ENCODE assay signal across 8 cellular contexts in genomic region chr16:87983416-87984097, GRCh38. TPM values are rescaled to one million over a fixed set of nuclear protein-coding genes. Genes with fewer than 3 reads are reported as not detected.
DNase-seq lines count a peak whose midpoint lies in the region; ATAC-seq, FAIRE-seq and TF ChIP-seq lines count a peak whose summit lies in the region.
"Not testable (repeated sequence)": the region's sequence is repeated elsewhere in the genome, so short reads cannot be mapped to it uniquely, and the experiment has no call there.

No MANE protein-coding gene starts in this region.

- not testable (repeated sequence) for H3K9me3 ChIP-seq in GM12878 (replicated peaks; ENCODE audit: control insufficient read depth, insufficient read depth, low read length); left lung; uterus

- peak; percentile 38 for FAIRE-seq in GM12878 (lab: Jason Lieb, UNC)

- TF ChIP-seq EP300 in GM12878 (IDR thresholded peaks at IDR 0.05; ENCODE audit: borderline replicate concordance in 1 of 2, control insufficient read depth in 1 of 2, low read depth in 2 of 2, low read length in 2 of 2), result not testable (repeated sequence)

- TF ChIP-seq POLR2A in GM12878 (IDR thresholded peaks at IDR 0.05; ENCODE audit: low read depth, low read length); uterus (IDR thresholded peaks at IDR 0.05): not testable (repeated sequence)

- H3K4me3 ChIP-seq in GM12878; fibroblast of mammary gland (ENCODE audit: control insufficient read depth, low read depth, low read length); left lung; uterus: not testable (repeated sequence)

- H3K4me2 ChIP-seq in GM12878 (ENCODE audit: control insufficient read depth, insufficient read depth), result not testable (repeated sequence)

- H3K9ac ChIP-seq in GM12878 (ENCODE audit: control insufficient read depth, insufficient read depth, low read length), result not testable (repeated sequence)

- in situ Hi-C loops in GM12878 (cut with MboI), result not testable (repeated sequence)

- ATAC-seq in GM12878, result peak; percentile 59
- peak; percentile 86 for ATAC-seq in left lung

- H2AFZ ChIP-seq in GM12878 (ENCODE audit: control insufficient read depth, low read depth, low read length), result 0 out of 2 replicates have a peak overlapping the region, but pooled peaks have one; percentile 7

- CTCF ChIA-PET in GM12878 (lab: Yijun Ruan, JAX), result interaction anchor here (0.6 to 1.1 kb wide), 3 partner anchors 12 to 14 kb away, joined by 3 to 4 read pairs (median 3); no protein-coding TSS in a partner anchor

- not testable (repeated sequence) for H4K20me1 ChIP-seq in GM12878 (ENCODE audit: control insufficient read depth, insufficient read depth)

- not testable (repeated sequence) for H3K4me1 ChIP-seq in GM12878 (ENCODE audit: control insufficient read depth, insufficient read depth, low read length); left lung; uterus

- SMC1A ChIA-PET in GM12878 (lab: Charles Lee; ENCODE audit: uncharacterized antibody, unreplicated experiment), result not testable (repeated sequence)

- not testable (repeated sequence) for TF ChIP-seq RAD21 in GM12878 (IDR thresholded peaks at IDR 0.05; ENCODE audit: insufficient read depth, low read depth, low read length)

- RAD21 ChIA-PET in GM12878 (lab: Charles Lee; ENCODE audit: unreplicated experiment), result interaction anchor here (0.6 to 1.7 kb wide), 3 partner anchors 96 to 454 kb away, joined by 3 to 5 read pairs (median 3); no protein-coding TSS in a partner anchor

- intact Hi-C loops in GM12878 (cut with micrococcal nuclease; ENCODE audit: unreplicated experiment); left lung (cut with DNase I); uterus (cut with DNase I; ENCODE audit: low total_unique reads): not testable (repeated sequence)

- POLR2A ChIA-PET in GM12878 (lab: Charles Lee), result not testable (repeated sequence)

- H3K27me3 ChIP-seq in GM12878 (replicated peaks in 1 of 2; ENCODE audit: control insufficient read depth in 2 of 2, insufficient read depth in 2 of 2, low read length in 1 of 2); left lung; uterus: not testable (repeated sequence)

- not testable (repeated sequence) for H3K27ac ChIP-seq in GM12878 (ENCODE audit: control insufficient read depth, insufficient read depth); left lung; uterus

- DNase-seq in ELF-1 (ENCODE audit: low read depth, low spot score) (peak; percentile 58), GM12878 (ENCODE audit: low read depth, low spot score) (peak; percentile 3), fibroblast of mammary gland (ENCODE audit: low read depth) (peak; percentile 65), pulmonary artery endothelial cell (ENCODE audit: low read depth, low spot score) (peak; percentile 7)
- peak; percentile 65 for DNase-seq in activated CD4-positive, alpha-beta T cell treated with anti-CD3 and anti-CD28 coated beads for 48 hours
- not testable (repeated sequence) for DNase-seq in left lung, uterus

- WGBS in GM12878 (ENCODE audit: insufficient coverage, insufficient replicate concordance, low lambda C conversion rate, missing lambda C conversion rate), result 64% methylated on average over 19 of the region's 20 CpGs

- not testable (repeated sequence) for H3K79me2 ChIP-seq in GM12878 (ENCODE audit: control insufficient read depth, insufficient read depth, low read length)

- BruUV-seq in GM12878 (replicated peaks; lab: Mats Ljungman, UMichigan), result not testable (repeated sequence)

- H3K36me3 ChIP-seq in GM12878 (ENCODE audit: control insufficient read depth in 2 of 2, insufficient read depth in 2 of 2, low read length in 1 of 2) (peaks cover 3 to 10% of the 10 kb centered on the region in 2 experiments; a peak in 3 of 4 replicates), left lung (peaks cover 0 to 61% of the 10 kb centered on the region in 2 donors)
- H3K36me3 ChIP-seq in uterus, result not testable (repeated sequence)

- peak; percentile 24; the same call in 1 of the 2 replicates for TF ChIP-seq CTCF in LNCAP (IDR thresholded peaks at IDR 0.05)
- peak in 2 of 3 experiments; percentile 11 to 35; a peak in 2 of 6 replicates for TF ChIP-seq CTCF in GM12878 (IDR thresholded peaks at IDR 0.05 in 2 of 3, conservative IDR thresholded peaks at IDR 0.05 in 1 of 3; ENCODE audit: control insufficient read depth in 2 of 3, extremely low read depth in 1 of 3, insufficient read depth in 1 of 3, low read depth in 3 of 3, low read length in 3 of 3)
- peak; percentile 25 for TF ChIP-seq CTCF in fibroblast of mammary gland (conservative IDR thresholded peaks at IDR 0.05; ENCODE audit: control insufficient read depth, insufficient read depth, low read depth, low read length)
- TF ChIP-seq CTCF in left lung (IDR thresholded peaks at IDR 0.05), result peak in 1 of 2 donors; percentile 26
- TF ChIP-seq CTCF in uterus (IDR thresholded peaks at IDR 0.05), result peak in 3 of 4 experiments; percentile 21 to 31 (median 27)

TF ChIP-seq in GM12878, 131 proteins besides CTCF, POLR2A, EP300 and RAD21:
- peak; percentile 55 to 82; a peak in 3 of 4 replicates for TF ChIP-seq BHLHE40 (IDR thresholded peaks at IDR 0.05; ENCODE audit: borderline replicate concordance in 1 of 2, low read depth in 2 of 2, low read length in 1 of 2)

RNA-seq across cellular contexts. Expression of gene BANP, which starts 32.3 kb away (rescaled TPM):
- 87.2 and 92.3 TPM in 2 replicates for total RNA-seq in GM12878 (2013; cell fraction: nucleolus; rRNA removed)
- total RNA-seq in GM12878 (2014; rRNA removed) (9.6 and 13.4 TPM in 2 replicates), GM12878 (2014; rRNA removed; fragmentation: Illumina TruSeq; extraction: Trizol) (10.8 and 11.7 TPM in 2 replicates), GM12878 (2021) (17.8 and 21.9 TPM in 2 replicates), left lung (10 to 100 TPM; 19.3 to 35.9 TPM), pulmonary artery endothelial cell (16.4 and 57.0 TPM in 2 replicates), uterus (10 to 100 TPM in 3 of 4 donors, 1 to 10 TPM in 1; 7.4 to 45.5 (median 20.3) TPM)
- polyA plus RNA-seq in GM12878 (2011; ENCODE audit: low read depth), result 7.6 TPM
- polyA plus RNA-seq in GM12878 (2011; rRNA removed) (10.9 and 12.7 TPM in 2 replicates), GM12878 (2014; fragmentation: Illumina TruSeq; extraction: Trizol) (11.5 and 12.0 TPM in 2 replicates), GM12878 (2014; fragmentation: Nextera tagmentation; extraction: Ambion mirVana) (1 to 10 TPM; 3.9 to 7.3 TPM), GM12878 (2014; rRNA removed) (12.9 and 14.4 TPM in 2 replicates), GM12878 (2016; fragmentation: Nextera tagmentation; extraction: Ambion mirVana) (10 to 100 TPM; 13.3 to 16.8 TPM)
- polyA plus RNA-seq in GM12878 (2011; cell fraction: cytosol; rRNA removed), result 15.5 and 19.9 TPM in 2 replicates
- 50.3 and 65.1 TPM in 2 replicates for polyA plus RNA-seq in GM12878 (2011; cell fraction: nucleus; rRNA removed)
- polyA plus RNA-seq in GM12878 (2012), result 13.0 and 16.7 TPM in 2 replicates
- polyA minus RNA-seq in GM12878 (2011; rRNA and poly(A)+ RNA removed), result 38.3 and 45.5 TPM in 2 replicates
- polyA minus RNA-seq in GM12878 (2011; cell fraction: cytosol; rRNA and poly(A)+ RNA removed), result 12.9 and 14.6 TPM in 2 replicates
- polyA minus RNA-seq in GM12878 (2011; cell fraction: nucleus; rRNA and poly(A)+ RNA removed), result 43.9 and 65.4 TPM in 2 replicates

RNA-seq across cellular contexts. Expression of gene CA5A, which starts 47.2 kb away (rescaled TPM):
- not detected in 2 replicates for total RNA-seq in GM12878 (2013; cell fraction: nucleolus; rRNA removed)
- not detected in 2 replicates for total RNA-seq in GM12878 (2014; rRNA removed)
- not detected in 2 replicates for total RNA-seq in GM12878 (2014; rRNA removed; fragmentation: Illumina TruSeq; extraction: Trizol)
- total RNA-seq in GM12878 (2021), result not detected in 2 replicates
- polyA plus RNA-seq in GM12878 (2011; ENCODE audit: low read depth), result not detected
- polyA plus RNA-seq in GM12878 (2011; rRNA removed), result not detected in 2 replicates
- polyA plus RNA-seq in GM12878 (2011; cell fraction: cytosol; rRNA removed), result not detected in 2 replicates
- not detected in 2 replicates for polyA plus RNA-seq in GM12878 (2011; cell fraction: nucleus; rRNA removed)
- polyA plus RNA-seq in GM12878 (2012), result 0.11 TPM in 1 of 2 replicates, not detected in the other
- polyA plus RNA-seq in GM12878 (2014; fragmentation: Illumina TruSeq; extraction: Trizol), result not detected in 2 replicates
- polyA plus RNA-seq in GM12878 (2014; fragmentation: Nextera tagmentation; extraction: Ambion mirVana), result not detected
- polyA plus RNA-seq in GM12878 (2014; rRNA removed), result not detected in 2 replicates
- not detected for polyA plus RNA-seq in GM12878 (2016; fragmentation: Nextera tagmentation; extraction: Ambion mirVana)
- not detected in 2 replicates for polyA minus RNA-seq in GM12878 (2011; rRNA and poly(A)+ RNA removed)
- not detected in 2 replicates for polyA minus RNA-seq in GM12878 (2011; cell fraction: cytosol; rRNA and poly(A)+ RNA removed)
- not detected in 2 replicates for polyA minus RNA-seq in GM12878 (2011; cell fraction: nucleus; rRNA and poly(A)+ RNA removed)
- total RNA-seq in left lung, result under 1 TPM; 0.09 to 0.10 TPM
- total RNA-seq in pulmonary artery endothelial cell, result not detected in 2 replicates
- not detected for total RNA-seq in uterus
